Comparison of ENCODE assay signal across 8 cellular contexts in genomic region chrX:150680974-150681373, GRCh38. TPM values are rescaled to one million over a fixed set of nuclear protein-coding genes. Genes with fewer than 3 reads are reported as not detected.
DNase-seq lines count a peak whose midpoint lies in the region; ATAC-seq and TF ChIP-seq lines count a peak whose summit lies in the region.

No MANE protein-coding gene starts in this region.

- no peaks in the 10 kb centered on the region for H3K9me3 ChIP-seq in thyroid gland

- H3K9me3 Mint-ChIP-seq in activated naive CD8-positive, alpha-beta T cell treated with anti-CD3 and anti-CD28 coated beads, Interleukin-2, amount 10 ng/mL, durations not matched to agents 7 days and 5 days: no peaks in the 10 kb centered on the region
- no peaks in the 10 kb centered on the region for H3K9me3 Mint-ChIP-seq in activated naive CD8-positive, alpha-beta T cell treated with anti-CD3 and anti-CD28 coated beads for 36 hours

- no peak overlapping the region for H3K4me3 ChIP-seq in thyroid gland (replicated peaks in 1 of 3)

- no peaks in the 10 kb centered on the region for H3K27me3 Mint-ChIP-seq in activated naive CD8-positive, alpha-beta T cell treated with anti-CD3 and anti-CD28 coated beads, Interleukin-2, amount 10 ng/mL, durations not matched to agents 7 days and 5 days
- H3K27me3 Mint-ChIP-seq in activated naive CD8-positive, alpha-beta T cell treated with anti-CD3 and anti-CD28 coated beads for 36 hours: no peaks in the 10 kb centered on the region

- peaks cover 2% of the 10 kb centered on the region for H3K4me1 Mint-ChIP-seq in activated naive CD8-positive, alpha-beta T cell treated with anti-CD3 and anti-CD28 coated beads, Interleukin-2, amount 10 ng/mL, durations not matched to agents 7 days and 5 days
- peaks cover 2% of the 10 kb centered on the region for H3K4me1 Mint-ChIP-seq in activated naive CD8-positive, alpha-beta T cell treated with anti-CD3 and anti-CD28 coated beads for 36 hours

- peak in 4 of 6 experiments; percentile 40 to 57 (median 52) for TF ChIP-seq CTCF in thyroid gland (IDR thresholded peaks at IDR 0.05)

- intact Hi-C loops in thyroid gland (cut with DNase I): no loop called here

- H3K27ac ChIP-seq in thyroid gland: no peak overlapping the region

- H3K4me3 Mint-ChIP-seq in activated naive CD8-positive, alpha-beta T cell treated with anti-CD3 and anti-CD28 coated beads, Interleukin-2, amount 10 ng/mL, durations not matched to agents 7 days and 5 days: no peak overlapping the region
- H3K4me3 Mint-ChIP-seq in activated naive CD8-positive, alpha-beta T cell treated with anti-CD3 and anti-CD28 coated beads for 36 hours: no peak overlapping the region

- WGBS in thyroid gland, 2 donors: 37 to 45% methylated on average over 7 of the region's 7 CpGs

- H3K27ac Mint-ChIP-seq in activated naive CD8-positive, alpha-beta T cell treated with anti-CD3 and anti-CD28 coated beads, Interleukin-2, amount 10 ng/mL, durations not matched to agents 7 days and 5 days: no peak overlapping the region
- H3K27ac Mint-ChIP-seq in activated naive CD8-positive, alpha-beta T cell treated with anti-CD3 and anti-CD28 coated beads for 36 hours: no peak overlapping the region

- H3K36me3 ChIP-seq in thyroid gland: no peaks in the 10 kb centered on the region

- POLR2A ChIA-PET in activated naive CD8-positive, alpha-beta T cell treated with anti-CD3 and anti-CD28 coated beads, Interleukin-2, amount 10 ng/mL, durations not matched to agents 7 days and 5 days (lab: Charles Lee): no interaction called here

- peak; percentile 52 for ATAC-seq in activated naive CD8-positive, alpha-beta T cell treated with anti-CD3 and anti-CD28 coated beads, Interleukin-2, amount 10 ng/mL, durations not matched to agents 7 days and 5 days (ENCODE audit: low read depth)
- ATAC-seq in GM18511 (IDR thresholded peaks at IDR 0.05; ENCODE audit: unreplicated experiment) (no peak), HG03565 (IDR thresholded peaks at IDR 0.05; ENCODE audit: unreplicated experiment) (no peak)

- no peaks in the 10 kb centered on the region for H3K4me1 ChIP-seq in thyroid gland

- H3K36me3 Mint-ChIP-seq in activated naive CD8-positive, alpha-beta T cell treated with anti-CD3 and anti-CD28 coated beads, Interleukin-2, amount 10 ng/mL, durations not matched to agents 7 days and 5 days: no peaks in the 10 kb centered on the region
- no peaks in the 10 kb centered on the region for H3K36me3 Mint-ChIP-seq in activated naive CD8-positive, alpha-beta T cell treated with anti-CD3 and anti-CD28 coated beads for 36 hours

- TF ChIP-seq POLR2A in thyroid gland (IDR thresholded peaks at IDR 0.05): no peak

- H3K27me3 ChIP-seq in thyroid gland: no peaks in the 10 kb centered on the region

- no peak for DNase-seq in activated naive CD8-positive, alpha-beta T cell treated with anti-CD3 and anti-CD28 coated beads, Interleukin-2, amount 10 ng/mL, durations not matched to agents 7 days and 5 days
- no peak for DNase-seq in activated naive CD8-positive, alpha-beta T cell treated with anti-CD3 and anti-CD28 coated beads for 36 hours
- DNase-seq in NCI-H526 treated with DMSO at 0.1 percent for 48 hours (lab: John Stamatoyannopoulos, UW): peak; percentile 29
- DNase-seq in fibroblast of gingiva (ENCODE audit: low read depth): peak; percentile 10
- DNase-seq in thyroid gland: peak; percentile 31 to 43
- no peak for DNase-seq in midbrain (lab: John Stamatoyannopoulos, UW)

RNA-seq across cellular contexts. Expression of gene MTMR1, which starts 12.2 kb away (rescaled TPM):
- 10 to 100 TPM; 41.1 to 41.2 TPM for total RNA-seq in activated naive CD8-positive, alpha-beta T cell treated with anti-CD3 and anti-CD28 coated beads, Interleukin-2, amount 10 ng/mL, durations not matched to agents 7 days and 5 days
- 10 to 100 TPM; 39.8 to 41.4 TPM for total RNA-seq in activated naive CD8-positive, alpha-beta T cell treated with anti-CD3 and anti-CD28 coated beads for 36 hours
- total RNA-seq in thyroid gland: 10 to 100 TPM; 17.6 to 28.4 (median 24.6) TPM

Comparison
In these comparisons a context has a peak if more than half of its experiments do, and no peak if none do; other contexts are left out.
1. DNase-seq: peak in NCI-H526 treated with DMSO at 0.1 percent for 48 hours (single experiment), fibroblast of gingiva (single experiment) and thyroid gland (2 of 2); none in activated naive CD8-positive, alpha-beta T cell treated with anti-CD3 and anti-CD28 coated beads, Interleukin-2, amount 10 ng/mL, durations not matched to agents 7 days and 5 days (single experiment), activated naive CD8-positive, alpha-beta T cell treated with anti-CD3 and anti-CD28 coated beads for 36 hours (single experiment) and midbrain (single experiment).